1 cellular context compared by ENCODE assay signal in genomic region chr9:128818099-128818838, GRCh38.
TF ChIP-seq lines count a peak whose summit lies in the region.

TSS of gene ENDOG (plus strand) at chr9:128818500. CDS start at chr9:128818685, 185 bp downstream.

TF ChIP-seq in K562, 482 proteins besides CTCF, POLR2A, EP300 and RAD21 (continued from another document and continues in another):
- TF ChIP-seq ZNF609 (CRISPR knock-in tag; IDR thresholded peaks at IDR 0.05; ENCODE audit: borderline replicate concordance): 0 out of 2 replicates have a peak, but pooled peaks have one; percentile 62
- peak; percentile 39 for TF ChIP-seq TCF3 (CRISPR knock-in tag; IDR thresholded peaks at IDR 0.05)
- TF ChIP-seq, protein P1, sequence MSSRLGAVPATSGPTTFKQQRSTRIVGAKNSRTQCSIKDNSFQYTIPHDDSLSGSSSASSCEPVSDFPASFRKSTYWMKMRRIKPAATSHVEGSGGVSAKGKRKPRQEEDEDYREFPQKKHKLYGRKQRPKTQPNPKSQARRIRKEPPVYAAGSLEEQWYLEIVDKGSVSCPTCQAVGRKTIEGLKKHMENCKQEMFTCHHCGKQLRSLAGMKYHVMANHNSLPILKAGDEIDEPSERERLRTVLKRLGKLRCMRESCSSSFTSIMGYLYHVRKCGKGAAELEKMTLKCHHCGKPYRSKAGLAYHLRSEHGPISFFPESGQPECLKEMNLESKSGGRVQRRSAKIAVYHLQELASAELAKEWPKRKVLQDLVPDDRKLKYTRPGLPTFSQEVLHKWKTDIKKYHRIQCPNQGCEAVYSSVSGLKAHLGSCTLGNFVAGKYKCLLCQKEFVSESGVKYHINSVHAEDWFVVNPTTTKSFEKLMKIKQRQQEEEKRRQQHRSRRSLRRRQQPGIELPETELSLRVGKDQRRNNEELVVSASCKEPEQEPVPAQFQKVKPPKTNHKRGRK (tag; IDR thresholded peaks at IDR 0.05): 0 out of 2 replicates have a peak, but pooled peaks have one; percentile 35
- TF ChIP-seq, protein P2, sequence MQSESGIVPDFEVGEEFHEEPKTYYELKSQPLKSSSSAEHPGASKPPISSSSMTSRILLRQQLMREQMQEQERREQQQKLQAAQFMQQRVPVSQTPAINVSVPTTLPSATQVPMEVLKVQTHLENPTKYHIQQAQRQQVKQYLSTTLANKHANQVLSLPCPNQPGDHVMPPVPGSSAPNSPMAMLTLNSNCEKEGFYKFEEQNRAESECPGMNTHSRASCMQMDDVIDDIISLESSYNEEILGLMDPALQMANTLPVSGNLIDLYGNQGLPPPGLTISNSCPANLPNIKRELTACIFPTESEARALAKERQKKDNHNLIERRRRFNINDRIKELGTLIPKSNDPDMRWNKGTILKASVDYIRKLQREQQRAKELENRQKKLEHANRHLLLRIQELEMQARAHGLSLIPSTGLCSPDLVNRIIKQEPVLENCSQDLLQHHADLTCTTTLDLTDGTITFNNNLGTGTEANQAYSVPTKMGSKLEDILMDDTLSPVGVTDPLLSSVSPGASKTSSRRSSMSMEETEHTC (IDR thresholded peaks at IDR 0.05): no peak; the same call in 1 of the 2 replicates
- TF ChIP-seq CREB1 (IDR thresholded peaks at IDR 0.05): peak; percentile 62; the same call in 1 of the 2 replicates
- peak; percentile 73 for TF ChIP-seq CREB1 (CRISPR knock-in tag; IDR thresholded peaks at IDR 0.05)
- peak; percentile 86 for TF ChIP-seq ZBTB1 (CRISPR knock-in tag; IDR thresholded peaks at IDR 0.05; ENCODE audit: borderline replicate concordance, low read depth)
- peak; percentile 90 for TF ChIP-seq SETDB1 (IDR thresholded peaks at IDR 0.05; ENCODE audit: low read length)
- peak; percentile 63; the same call in 1 of the 2 replicates for TF ChIP-seq KAT7 (CRISPR knock-in tag; IDR thresholded peaks at IDR 0.05; ENCODE audit: borderline replicate concordance)
- peak; percentile 56; the same call in 1 of the 2 replicates for TF ChIP-seq FOXK1 (CRISPR knock-in tag; IDR thresholded peaks at IDR 0.05; ENCODE audit: borderline replicate concordance)
- TF ChIP-seq CC2D1A (IDR thresholded peaks at IDR 0.05): peak; percentile 49; the same call in 1 of the 2 replicates
- peak in 1 of 2 experiments; percentile 73; a peak in 2 of 4 replicates for TF ChIP-seq MLLT1 (IDR thresholded peaks at IDR 0.05)
- TF ChIP-seq ERF (CRISPR knock-in tag; IDR thresholded peaks at IDR 0.05): peak; percentile 33; the same call in 1 of the 2 replicates
- TF ChIP-seq, protein P3, sequence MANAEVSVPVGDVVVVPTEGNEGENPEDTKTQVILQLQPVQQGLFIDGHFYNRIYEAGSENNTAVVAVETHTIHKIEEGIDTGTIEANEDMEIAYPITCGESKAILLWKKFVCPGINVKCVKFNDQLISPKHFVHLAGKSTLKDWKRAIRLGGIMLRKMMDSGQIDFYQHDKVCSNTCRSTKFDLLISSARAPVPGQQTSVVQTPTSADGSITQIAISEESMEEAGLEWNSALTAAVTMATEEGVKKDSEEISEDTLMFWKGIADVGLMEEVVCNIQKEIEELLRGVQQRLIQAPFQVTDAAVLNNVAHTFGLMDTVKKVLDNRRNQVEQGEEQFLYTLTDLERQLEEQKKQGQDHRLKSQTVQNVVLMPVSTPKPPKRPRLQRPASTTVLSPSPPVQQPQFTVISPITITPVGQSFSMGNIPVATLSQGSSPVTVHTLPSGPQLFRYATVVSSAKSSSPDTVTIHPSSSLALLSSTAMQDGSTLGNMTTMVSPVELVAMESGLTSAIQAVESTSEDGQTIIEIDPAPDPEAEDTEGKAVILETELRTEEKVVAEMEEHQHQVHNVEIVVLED (CRISPR knock-in tag; IDR thresholded peaks at IDR 0.05): peak; percentile 62; the same call in 1 of the 2 replicates
- peak; percentile 88 for TF ChIP-seq CTBP1 (IDR thresholded peaks at IDR 0.05; ENCODE audit: borderline replicate concordance)
- TF ChIP-seq YBX1 (IDR thresholded peaks at IDR 0.05): no peak
- peak; percentile 89 for TF ChIP-seq CREM (IDR thresholded peaks at IDR 0.05; ENCODE audit: low read depth)
- peak; percentile 36 to 84 for TF ChIP-seq E2F6 (IDR thresholded peaks at IDR 0.05; ENCODE audit: borderline replicate concordance in 1 of 2, extremely low read depth in 1 of 2, insufficient read depth in 1 of 2, insufficient read length in 1 of 2, low read depth in 1 of 2, low read length in 1 of 2, poor library complexity in 1 of 2, severe bottlenecking in 1 of 2)
- TF ChIP-seq CXXC5 (CRISPR knock-in tag; IDR thresholded peaks at IDR 0.05): peak; percentile 92
- TF ChIP-seq KLF13 (tag; IDR thresholded peaks at IDR 0.05; ENCODE audit: borderline replicate concordance, low read depth): peak; percentile 70; the same call in 1 of the 2 replicates
- TF ChIP-seq, protein P4, sequence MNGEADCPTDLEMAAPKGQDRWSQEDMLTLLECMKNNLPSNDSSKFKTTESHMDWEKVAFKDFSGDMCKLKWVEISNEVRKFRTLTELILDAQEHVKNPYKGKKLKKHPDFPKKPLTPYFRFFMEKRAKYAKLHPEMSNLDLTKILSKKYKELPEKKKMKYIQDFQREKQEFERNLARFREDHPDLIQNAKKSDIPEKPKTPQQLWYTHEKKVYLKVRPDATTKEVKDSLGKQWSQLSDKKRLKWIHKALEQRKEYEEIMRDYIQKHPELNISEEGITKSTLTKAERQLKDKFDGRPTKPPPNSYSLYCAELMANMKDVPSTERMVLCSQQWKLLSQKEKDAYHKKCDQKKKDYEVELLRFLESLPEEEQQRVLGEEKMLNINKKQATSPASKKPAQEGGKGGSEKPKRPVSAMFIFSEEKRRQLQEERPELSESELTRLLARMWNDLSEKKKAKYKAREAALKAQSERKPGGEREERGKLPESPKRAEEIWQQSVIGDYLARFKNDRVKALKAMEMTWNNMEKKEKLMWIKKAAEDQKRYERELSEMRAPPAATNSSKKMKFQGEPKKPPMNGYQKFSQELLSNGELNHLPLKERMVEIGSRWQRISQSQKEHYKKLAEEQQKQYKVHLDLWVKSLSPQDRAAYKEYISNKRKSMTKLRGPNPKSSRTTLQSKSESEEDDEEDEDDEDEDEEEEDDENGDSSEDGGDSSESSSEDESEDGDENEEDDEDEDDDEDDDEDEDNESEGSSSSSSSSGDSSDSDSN (IDR thresholded peaks at IDR 0.05; ENCODE audit: borderline replicate concordance in 1 of 2, low read depth in 2 of 2, low read length in 2 of 2): 0 out of 4 replicates have a peak, but pooled peaks of 1 of the 2 experiments have one; percentile 6
- TF ChIP-seq, protein P5, sequence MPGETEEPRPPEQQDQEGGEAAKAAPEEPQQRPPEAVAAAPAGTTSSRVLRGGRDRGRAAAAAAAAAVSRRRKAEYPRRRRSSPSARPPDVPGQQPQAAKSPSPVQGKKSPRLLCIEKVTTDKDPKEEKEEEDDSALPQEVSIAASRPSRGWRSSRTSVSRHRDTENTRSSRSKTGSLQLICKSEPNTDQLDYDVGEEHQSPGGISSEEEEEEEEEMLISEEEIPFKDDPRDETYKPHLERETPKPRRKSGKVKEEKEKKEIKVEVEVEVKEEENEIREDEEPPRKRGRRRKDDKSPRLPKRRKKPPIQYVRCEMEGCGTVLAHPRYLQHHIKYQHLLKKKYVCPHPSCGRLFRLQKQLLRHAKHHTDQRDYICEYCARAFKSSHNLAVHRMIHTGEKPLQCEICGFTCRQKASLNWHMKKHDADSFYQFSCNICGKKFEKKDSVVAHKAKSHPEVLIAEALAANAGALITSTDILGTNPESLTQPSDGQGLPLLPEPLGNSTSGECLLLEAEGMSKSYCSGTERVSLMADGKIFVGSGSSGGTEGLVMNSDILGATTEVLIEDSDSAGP (CRISPR knock-in tag; IDR thresholded peaks at IDR 0.05): peak; percentile 98
- peak; percentile 58; the same call in 1 of the 2 replicates for TF ChIP-seq PKNOX1 (IDR thresholded peaks at IDR 0.05)
- no peak for TF ChIP-seq TGIF2 (CRISPR knock-in tag; IDR thresholded peaks at IDR 0.05)
- no peak for TF ChIP-seq ZNF41 (CRISPR knock-in tag; conservative IDR thresholded peaks at IDR 0.05)
- peak; percentile 92 for TF ChIP-seq MEIS2 (IDR thresholded peaks at IDR 0.05; ENCODE audit: partially characterized antibody)
- TF ChIP-seq HDAC1 (IDR thresholded peaks at IDR 0.05): peak in 1 of 2 experiments; percentile 47; a peak in 1 of 4 replicates
- 0 out of 2 replicates have a peak, but pooled peaks have one; percentile 1 for TF ChIP-seq HLTF (IDR thresholded peaks at IDR 0.05)
- TF ChIP-seq, protein P6, sequence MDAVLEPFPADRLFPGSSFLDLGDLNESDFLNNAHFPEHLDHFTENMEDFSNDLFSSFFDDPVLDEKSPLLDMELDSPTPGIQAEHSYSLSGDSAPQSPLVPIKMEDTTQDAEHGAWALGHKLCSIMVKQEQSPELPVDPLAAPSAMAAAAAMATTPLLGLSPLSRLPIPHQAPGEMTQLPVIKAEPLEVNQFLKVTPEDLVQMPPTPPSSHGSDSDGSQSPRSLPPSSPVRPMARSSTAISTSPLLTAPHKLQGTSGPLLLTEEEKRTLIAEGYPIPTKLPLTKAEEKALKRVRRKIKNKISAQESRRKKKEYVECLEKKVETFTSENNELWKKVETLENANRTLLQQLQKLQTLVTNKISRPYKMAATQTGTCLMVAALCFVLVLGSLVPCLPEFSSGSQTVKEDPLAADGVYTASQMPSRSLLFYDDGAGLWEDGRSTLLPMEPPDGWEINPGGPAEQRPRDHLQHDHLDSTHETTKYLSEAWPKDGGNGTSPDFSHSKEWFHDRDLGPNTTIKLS (IDR thresholded peaks at IDR 0.05; ENCODE audit: borderline replicate concordance, low read depth): peak; percentile 48; the same call in 1 of the 2 replicates
